37 cellular contexts compared by ENCODE assay signal in genomic region chr6:45184040-45184439, GRCh38.
"Had no signal": no experiment of that assay in that cellular context is flagged by ENCODE, and none has a peak within 500 bp of the region (broad histone marks: within the 10 kb centered on the region; RNA-seq: fewer than 3 reads in every experiment).

No MANE protein-coding gene starts in this region.

- H3K36me3 Mint-ChIP-seq: activated CD4-positive, alpha-beta memory T cell treated with anti-CD3 and anti-CD28 coated beads for 36 hours; brain had no signal

- H3K27ac ChIP-seq: adrenal gland, ascending aorta, cardiac muscle cell, VCaP had no signal

- ATAC-seq: activated CD8-positive, alpha-beta T cell treated with anti-CD3 and anti-CD28 coated beads for 36 hours; activated naive CD4-positive, alpha-beta T cell treated with anti-CD3 and anti-CD28 coated beads, Interleukin-2, amount 50 U/mL, for 72 hours; activated T-cell treated with anti-CD3 and anti-CD28 coated beads, Interleukin-2, amount 50 U/mL, for 4 hours; activated T-cell treated with anti-CD3 and anti-CD28 coated beads, Interleukin-2, amount 50 U/mL, for 72 hours; activated T-helper 17 cell treated with anti-CD3 and anti-CD28 coated beads, Interleukin-2, amount 50 U/mL, for 72 hours had no signal

- H3K4me3 ChIP-seq: adrenal gland, ascending aorta, cardiac muscle cell had no signal

- FAIRE-seq: bronchial epithelial cell, TTC549 had no signal

- H3K27ac Mint-ChIP-seq: activated B cell treated with CpG ODN at 0.5 μM for 24 hours; activated CD4-positive, alpha-beta memory T cell treated with anti-CD3 and anti-CD28 coated beads for 36 hours; activated CD4-positive, alpha-beta T cell treated with anti-CD3 and anti-CD28 coated beads, Interleukin-2, amount 10 ng/mL, durations not matched to agents 24 days and 14 days; activated naive CD4-positive, alpha-beta T cell treated with anti-CD3 and anti-CD28 coated beads for 36 hours; activated T-cell treated with anti-CD3 and anti-CD28 coated beads, Interleukin-2, amount 50 U/mL, for 72 hours; activated T-helper 1 cell treated with anti-CD3 and anti-CD28 coated beads, Interleukin-12 subunit alpha, Interleukin-12 subunit beta, Interleukin-2, Interleukin-4 antibody, amounts not matched to agents 30 ng/mL and 10 ng/mL and 1 ng/mL, durations not matched to agents 14 hours and 24 hours and 36 hours; activated T-helper 17 cell treated with anti-CD3 and anti-CD28 coated beads, Interleukin-2, amount 50 U/mL, for 72 hours; brain; T-helper 2 cell treated with Interferon-gamma antibody and Interleukin-4, amounts not matched to agents 5 μg/mL and 100 μg/mL, for 36 hours had no signal

- H3K4me1 Mint-ChIP-seq: brain had no signal

- H3K36me3 ChIP-seq: adrenal gland, ascending aorta, cardiac muscle cell had no signal

- H3K9me3 ChIP-seq: adrenal gland, ascending aorta had no signal

- DNase-seq: activated B cell treated with CpG ODN at 0.5 μM for 24 hours; activated CD4-positive, alpha-beta memory T cell treated with anti-CD3 and anti-CD28 coated beads for 36 hours; activated CD4-positive, alpha-beta T cell treated with anti-CD3 and anti-CD28 coated beads for 4 hours; activated CD4-positive, alpha-beta T cell treated with anti-CD3 and anti-CD28 coated beads, Interleukin-2, amount 10 ng/mL, durations not matched to agents 24 days and 14 days; activated CD4-positive, alpha-beta T cell treated with anti-CD3 and anti-CD28 coated beads, Interleukin-2, amount 50 U/mL, for 1 hour; activated CD4-positive, alpha-beta T cell treated with anti-CD3 and anti-CD28 coated beads, Interleukin-2, amount 50 U/mL, for 4 hours; activated CD4-positive, CD25-positive, alpha-beta regulatory T cell treated with anti-CD3 and anti-CD28 coated beads, Interleukin-2, amount 50 U/mL, for 72 hours; activated CD8-positive, alpha-beta memory T cell treated with anti-CD3 and anti-CD28 coated beads, Interleukin-2, amount 50 U/mL, for 4 hours; activated CD8-positive, alpha-beta T cell treated with anti-CD3 and anti-CD28 coated beads for 36 hours; activated effector memory CD4-positive, alpha-beta T cell treated with anti-CD3 and anti-CD28 coated beads, Interleukin-2, amount 50 U/mL, for 16 hours; activated gamma-delta T cell treated with Interleukin-2 at 50 U/mL for 16 hours; activated naive CD4-positive, alpha-beta T cell; activated naive CD4-positive, alpha-beta T cell treated with anti-CD3 and anti-CD28 coated beads for 36 hours; activated naive CD4-positive, alpha-beta T cell treated with anti-CD3 and anti-CD28 coated beads, Interleukin-2, amount 50 U/mL, for 16 hours; activated naive CD8-positive, alpha-beta T cell treated with anti-CD3 and anti-CD28 coated beads for 36 hours; activated T-cell treated with anti-CD3 and anti-CD28 coated beads for 4 hours; activated T-cell treated with anti-CD3 and anti-CD28 coated beads, Interleukin-2, amount 50 U/mL, for 1 hour; activated T-cell treated with anti-CD3 and anti-CD28 coated beads, Interleukin-2, amount 50 U/mL, for 4 hours; activated T-cell treated with anti-CD3 and anti-CD28 coated beads, Interleukin-2, amount 50 U/mL, for 72 hours; adrenal gland; amygdala; anterior cingulate cortex; caudate nucleus; cerebellar nuclear complex; T-helper 2 cell; T-helper 9 cell had no signal

- H3K4me3 Mint-ChIP-seq: activated B cell treated with CpG ODN at 0.5 μM for 24 hours; activated CD4-positive, alpha-beta memory T cell treated with anti-CD3 and anti-CD28 coated beads for 36 hours; activated CD4-positive, alpha-beta T cell treated with anti-CD3 and anti-CD28 coated beads, Interleukin-2, amount 10 ng/mL, durations not matched to agents 24 days and 14 days; activated CD8-positive, alpha-beta T cell treated with anti-CD3 and anti-CD28 coated beads for 36 hours; activated naive CD4-positive, alpha-beta T cell treated with anti-CD3 and anti-CD28 coated beads for 36 hours; activated naive CD8-positive, alpha-beta T cell treated with anti-CD3 and anti-CD28 coated beads for 36 hours; activated T-cell treated with anti-CD3 and anti-CD28 coated beads, Interleukin-2, amount 50 U/mL, for 4 hours; activated T-cell treated with anti-CD3 and anti-CD28 coated beads, Interleukin-2, amount 50 U/mL, for 72 hours; activated T-helper 1 cell treated with anti-CD3 and anti-CD28 coated beads, Interleukin-12 subunit alpha, Interleukin-12 subunit beta, Interleukin-2, Interleukin-4 antibody, amounts not matched to agents 30 ng/mL and 10 ng/mL and 1 ng/mL, durations not matched to agents 14 hours and 24 hours and 36 hours; activated T-helper 17 cell treated with anti-CD3 and anti-CD28 coated beads, Interleukin-2, amount 50 U/mL, for 72 hours; brain; central memory CD8-positive, alpha-beta T cell; T-helper 2 cell treated with Interferon-gamma antibody and Interleukin-4, amounts not matched to agents 5 μg/mL and 100 μg/mL, for 36 hours had no signal

- H3K9me3 Mint-ChIP-seq: activated B cell treated with CpG ODN at 0.5 μM for 24 hours; activated CD4-positive, alpha-beta memory T cell treated with anti-CD3 and anti-CD28 coated beads for 36 hours; activated naive CD4-positive, alpha-beta T cell treated with anti-CD3 and anti-CD28 coated beads for 36 hours; activated naive CD4-positive, alpha-beta T cell treated with anti-CD3 and anti-CD28 coated beads, Interleukin-2, amount 50 U/mL, for 72 hours; activated T-cell treated with anti-CD3 and anti-CD28 coated beads, Interleukin-2, amount 50 U/mL, for 4 hours; central memory CD8-positive, alpha-beta T cell had no signal

- H3K27me3 ChIP-seq: adrenal gland, ascending aorta, cardiac muscle cell had no signal

- H3K4me1 ChIP-seq: adrenal gland, ascending aorta had no signal

- H3K27me3 Mint-ChIP-seq: activated B cell treated with CpG ODN at 0.5 μM for 24 hours; activated CD4-positive, alpha-beta memory T cell treated with anti-CD3 and anti-CD28 coated beads for 36 hours; activated CD4-positive, alpha-beta T cell treated with anti-CD3 and anti-CD28 coated beads, Interleukin-2, amount 10 ng/mL, durations not matched to agents 24 days and 14 days; activated CD8-positive, alpha-beta T cell treated with anti-CD3 and anti-CD28 coated beads for 36 hours; activated naive CD8-positive, alpha-beta T cell treated with anti-CD3 and anti-CD28 coated beads for 36 hours; activated T-helper 17 cell treated with anti-CD3 and anti-CD28 coated beads, Interleukin-2, amount 50 U/mL, for 72 hours; brain; central memory CD8-positive, alpha-beta T cell had no signal
